ENCODE assay signal across 14 cellular contexts in the genomic region with DNA sequence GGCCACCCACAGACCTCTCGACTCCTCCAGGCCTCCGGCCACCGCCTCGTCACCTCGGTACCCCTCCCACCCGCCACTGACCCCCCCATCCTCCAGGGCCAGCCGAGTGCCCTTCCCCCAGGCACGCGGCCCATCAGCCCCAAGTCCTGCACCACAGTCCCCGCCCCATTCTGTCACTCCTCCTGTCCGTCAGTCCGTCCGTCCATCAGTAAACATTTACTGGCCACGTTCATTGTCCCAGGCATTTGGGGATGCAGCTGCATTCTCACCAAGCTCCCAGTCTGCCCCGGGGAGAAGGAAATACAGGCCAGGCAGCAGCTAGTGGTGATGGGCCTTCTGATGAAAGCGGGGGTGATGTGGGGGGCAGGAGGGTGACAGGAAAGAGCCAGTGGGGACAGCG. TPM values are rescaled to one million over a fixed set of nuclear protein-coding genes. Genes with fewer than 3 reads are reported as not detected.
"Had no signal": no experiment of that assay in that cellular context is flagged by ENCODE, and none has a peak within 500 bp of the region (broad histone marks: within the 10 kb centered on the region; RNA-seq: fewer than 3 reads in every experiment).

No MANE protein-coding gene starts in this region.

- H3K27ac Mint-ChIP-seq: endodermal cell; naive thymus-derived CD8-positive, alpha-beta T cell had no signal

- H3K9me3 ChIP-seq: colonic mucosa, heart left ventricle, mucosa of descending colon had no signal

- H3K27ac ChIP-seq: colonic mucosa, heart left ventricle had no signal

- H3K36me3 Mint-ChIP-seq: naive thymus-derived CD8-positive, alpha-beta T cell had no signal

- H3K4me2 ChIP-seq: smooth muscle cell had no signal

- H3K36me3 ChIP-seq: colonic mucosa, heart left ventricle had no signal

- H3K4me3 ChIP-seq: colonic mucosa, heart left ventricle, mucosa of descending colon, smooth muscle cell had no signal

- H3K9me3 Mint-ChIP-seq: endodermal cell; naive thymus-derived CD8-positive, alpha-beta T cell had no signal

- H3K4me3 Mint-ChIP-seq: endodermal cell; naive thymus-derived CD8-positive, alpha-beta T cell had no signal

- DNase-seq: colonic mucosa; effector CD4-positive, alpha-beta T cell; endodermal cell; erythroblast; heart left ventricle; hypothalamus; mucosa of descending colon; naive thymus-derived CD8-positive, alpha-beta T cell; posterior cingulate gyrus; right cardiac atrium; stimulated activated CD4-positive, alpha-beta T cell treated with anti-CD3 and anti-CD28 coated beads, Interleukin-2, amount 100 ng/mL, for 48 hours; stimulated activated naive CD4-positive, alpha-beta T cell treated with Interleukin-2 at 50 U/mL for 16 hours; trophoblast cell had no signal

RNA-seq across cellular contexts. Expression of a gene that starts 35.3 kb away (rescaled TPM):
- total RNA-seq: naive thymus-derived CD8-positive, alpha-beta T cell had no signal
